In genomic region chr10:67695555-67695954, GRCh38 we compare ENCODE assay signal across 1 cellular context.
TF ChIP-seq lines count a peak whose summit lies in the region.

No MANE protein-coding gene starts in this region.

TF ChIP-seq in H1, 55 proteins besides CTCF, POLR2A, EP300 and RAD21:
- no peak for TF ChIP-seq HDAC2 (IDR thresholded peaks at IDR 0.05; ENCODE audit: borderline replicate concordance in 1 of 2, low read depth in 2 of 2, low read length in 2 of 2)
- no peak for TF ChIP-seq SP2 (IDR thresholded peaks at IDR 0.05; ENCODE audit: low read length)
- TF ChIP-seq KDM1A (IDR thresholded peaks at IDR 0.05; ENCODE audit: borderline replicate concordance, low read length) = no peak
